ENCODE assay signal across 1 cellular context in the genomic region with DNA sequence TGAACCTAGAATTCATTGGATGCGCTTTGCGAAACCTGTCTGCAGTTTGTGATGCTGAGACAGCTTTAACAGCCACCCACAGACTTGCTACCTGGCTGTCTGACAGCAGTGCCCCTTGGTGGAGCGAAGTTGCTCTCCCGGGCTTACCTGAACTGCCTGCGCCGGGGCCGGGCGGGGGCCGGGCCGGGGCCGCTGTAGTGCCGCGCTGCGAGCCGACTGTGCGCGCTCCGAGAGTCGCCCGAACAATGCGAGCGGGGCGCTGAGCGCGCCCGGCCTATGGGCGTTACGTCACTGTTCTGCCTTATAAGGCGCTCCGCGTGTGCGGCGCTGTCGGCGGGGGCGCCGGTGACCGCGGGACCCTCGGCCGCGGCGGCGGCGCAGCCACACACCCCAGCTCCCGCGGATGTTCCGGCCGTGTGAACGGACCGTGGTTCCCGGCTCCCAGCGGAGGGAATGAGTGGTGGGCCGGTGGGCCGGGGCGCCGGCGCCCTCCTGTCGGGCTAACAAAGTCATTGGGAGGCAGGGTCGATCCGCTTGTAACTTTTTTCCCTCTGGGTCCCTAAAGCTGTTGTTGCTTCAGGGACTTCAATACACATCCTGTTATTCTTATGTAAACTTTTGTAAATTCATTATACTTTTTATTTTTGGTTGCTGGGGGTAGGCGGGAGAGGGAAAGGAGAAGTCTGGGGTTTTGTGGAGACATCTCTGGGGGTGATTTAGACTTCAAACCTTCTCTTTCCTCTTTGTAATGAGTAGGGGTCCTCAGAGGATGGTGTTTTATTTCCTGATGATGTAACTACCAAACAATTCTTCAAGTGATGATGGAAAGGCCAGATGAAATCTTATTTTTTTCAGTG.
TF ChIP-seq lines count a peak whose summit lies in the region.

No MANE protein-coding gene starts in this region.

TF ChIP-seq in HepG2, 621 proteins besides CTCF, POLR2A, EP300 and RAD21 (continued from another document and continues in another):
- TF ChIP-seq RBM39 (IDR thresholded peaks at IDR 0.05; ENCODE audit: low read depth, low read length, poor library complexity, severe bottlenecking) (peak; percentile 83), ZNF230 (CRISPR knock-in tag; IDR thresholded peaks at IDR 0.05) (0 out of 2 replicates have a peak, but pooled peaks have one; percentile 62), CC2D1A (CRISPR knock-in tag; IDR thresholded peaks at IDR 0.05) (no peak), PITX1 (CRISPR knock-in tag; IDR thresholded peaks at IDR 0.05) (no peak), GTF3A (CRISPR knock-in tag; conservative IDR thresholded peaks at IDR 0.05) (no peak), ZNF317 (CRISPR knock-in tag; IDR thresholded peaks at IDR 0.05) (no peak; the same call in 1 of the 2 replicates), ZNF605 (CRISPR knock-in tag; IDR thresholded peaks at IDR 0.05) (no peak), CHCHD3 (CRISPR knock-in tag; IDR thresholded peaks at IDR 0.05) (0 out of 2 replicates have a peak, but pooled peaks have one; percentile 48), ZNF672 (CRISPR knock-in tag; IDR thresholded peaks at IDR 0.05) (no peak), ZMAT3 (CRISPR knock-in tag; conservative IDR thresholded peaks at IDR 0.05) (peak; percentile 80), PCBP1 (IDR thresholded peaks at IDR 0.05; ENCODE audit: borderline replicate concordance, low read depth, low read length) (no peak), ZNF552 (CRISPR knock-in tag; IDR thresholded peaks at IDR 0.05; ENCODE audit: borderline replicate concordance) (no peak), MLX (CRISPR knock-in tag; IDR thresholded peaks at IDR 0.05) (no peak), NFYB (CRISPR knock-in tag; IDR thresholded peaks at IDR 0.05) (no peak), HES4 (CRISPR knock-in tag; IDR thresholded peaks at IDR 0.05; ENCODE audit: borderline replicate concordance) (no peak), ZNF670 (CRISPR knock-in tag; IDR thresholded peaks at IDR 0.05; ENCODE audit: borderline replicate concordance) (peak; percentile 44; the same call in 1 of the 2 replicates), ZNF749 (CRISPR knock-in tag; IDR thresholded peaks at IDR 0.05; ENCODE audit: borderline replicate concordance) (peak; percentile 74; the same call in 1 of the 2 replicates), ZNF138 (CRISPR knock-in tag; IDR thresholded peaks at IDR 0.05; ENCODE audit: low read depth) (no peak; the same call in 1 of the 2 replicates), SKI (IDR thresholded peaks at IDR 0.05; ENCODE audit: partially characterized antibody) (no peak), BORCS8-MEF2B (CRISPR knock-in tag; IDR thresholded peaks at IDR 0.05) (0 out of 2 replicates have a peak, but pooled peaks have one; percentile 28), PRPF4 (IDR thresholded peaks at IDR 0.05; ENCODE audit: low read depth, low read length, poor library complexity, severe bottlenecking) (no peak), AHDC1 (CRISPR knock-in tag; IDR thresholded peaks at IDR 0.05; ENCODE audit: borderline replicate concordance) (peak; percentile 8; the same call in 1 of the 2 replicates), PRDM15 (CRISPR knock-in tag; IDR thresholded peaks at IDR 0.05) (0 out of 2 replicates have a peak, but pooled peaks have one; percentile 51), ZBTB7A (CRISPR knock-in tag; IDR thresholded peaks at IDR 0.05) (peak; percentile 98), SRY (CRISPR knock-in tag; IDR thresholded peaks at IDR 0.05) (peak; percentile 96), KDM4B (CRISPR knock-in tag; IDR thresholded peaks at IDR 0.05) (no peak; the same call in 1 of the 2 replicates), ZNF282 (IDR thresholded peaks at IDR 0.05; ENCODE audit: partially characterized antibody) (no peak), MATR3 (CRISPR knock-in tag; IDR thresholded peaks at IDR 0.05) (no peak)
- TF ChIP-seq, protein P1, sequence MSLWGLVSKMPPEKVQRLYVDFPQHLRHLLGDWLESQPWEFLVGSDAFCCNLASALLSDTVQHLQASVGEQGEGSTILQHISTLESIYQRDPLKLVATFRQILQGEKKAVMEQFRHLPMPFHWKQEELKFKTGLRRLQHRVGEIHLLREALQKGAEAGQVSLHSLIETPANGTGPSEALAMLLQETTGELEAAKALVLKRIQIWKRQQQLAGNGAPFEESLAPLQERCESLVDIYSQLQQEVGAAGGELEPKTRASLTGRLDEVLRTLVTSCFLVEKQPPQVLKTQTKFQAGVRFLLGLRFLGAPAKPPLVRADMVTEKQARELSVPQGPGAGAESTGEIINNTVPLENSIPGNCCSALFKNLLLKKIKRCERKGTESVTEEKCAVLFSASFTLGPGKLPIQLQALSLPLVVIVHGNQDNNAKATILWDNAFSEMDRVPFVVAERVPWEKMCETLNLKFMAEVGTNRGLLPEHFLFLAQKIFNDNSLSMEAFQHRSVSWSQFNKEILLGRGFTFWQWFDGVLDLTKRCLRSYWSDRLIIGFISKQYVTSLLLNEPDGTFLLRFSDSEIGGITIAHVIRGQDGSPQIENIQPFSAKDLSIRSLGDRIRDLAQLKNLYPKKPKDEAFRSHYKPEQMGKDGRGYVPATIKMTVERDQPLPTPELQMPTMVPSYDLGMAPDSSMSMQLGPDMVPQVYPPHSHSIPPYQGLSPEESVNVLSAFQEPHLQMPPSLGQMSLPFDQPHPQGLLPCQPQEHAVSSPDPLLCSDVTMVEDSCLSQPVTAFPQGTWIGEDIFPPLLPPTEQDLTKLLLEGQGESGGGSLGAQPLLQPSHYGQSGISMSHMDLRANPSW (CRISPR knock-in tag; IDR thresholded peaks at IDR 0.05; ENCODE audit: borderline replicate concordance): no peak
- TF ChIP-seq, protein P2, sequence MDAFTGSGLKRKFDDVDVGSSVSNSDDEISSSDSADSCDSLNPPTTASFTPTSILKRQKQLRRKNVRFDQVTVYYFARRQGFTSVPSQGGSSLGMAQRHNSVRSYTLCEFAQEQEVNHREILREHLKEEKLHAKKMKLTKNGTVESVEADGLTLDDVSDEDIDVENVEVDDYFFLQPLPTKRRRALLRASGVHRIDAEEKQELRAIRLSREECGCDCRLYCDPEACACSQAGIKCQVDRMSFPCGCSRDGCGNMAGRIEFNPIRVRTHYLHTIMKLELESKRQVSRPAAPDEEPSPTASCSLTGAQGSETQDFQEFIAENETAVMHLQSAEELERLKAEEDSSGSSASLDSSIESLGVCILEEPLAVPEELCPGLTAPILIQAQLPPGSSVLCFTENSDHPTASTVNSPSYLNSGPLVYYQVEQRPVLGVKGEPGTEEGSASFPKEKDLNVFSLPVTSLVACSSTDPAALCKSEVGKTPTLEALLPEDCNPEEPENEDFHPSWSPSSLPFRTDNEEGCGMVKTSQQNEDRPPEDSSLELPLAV (CRISPR knock-in tag; conservative IDR thresholded peaks at IDR 0.05; ENCODE audit: low read depth): no peak
- TF ChIP-seq, protein P3, sequence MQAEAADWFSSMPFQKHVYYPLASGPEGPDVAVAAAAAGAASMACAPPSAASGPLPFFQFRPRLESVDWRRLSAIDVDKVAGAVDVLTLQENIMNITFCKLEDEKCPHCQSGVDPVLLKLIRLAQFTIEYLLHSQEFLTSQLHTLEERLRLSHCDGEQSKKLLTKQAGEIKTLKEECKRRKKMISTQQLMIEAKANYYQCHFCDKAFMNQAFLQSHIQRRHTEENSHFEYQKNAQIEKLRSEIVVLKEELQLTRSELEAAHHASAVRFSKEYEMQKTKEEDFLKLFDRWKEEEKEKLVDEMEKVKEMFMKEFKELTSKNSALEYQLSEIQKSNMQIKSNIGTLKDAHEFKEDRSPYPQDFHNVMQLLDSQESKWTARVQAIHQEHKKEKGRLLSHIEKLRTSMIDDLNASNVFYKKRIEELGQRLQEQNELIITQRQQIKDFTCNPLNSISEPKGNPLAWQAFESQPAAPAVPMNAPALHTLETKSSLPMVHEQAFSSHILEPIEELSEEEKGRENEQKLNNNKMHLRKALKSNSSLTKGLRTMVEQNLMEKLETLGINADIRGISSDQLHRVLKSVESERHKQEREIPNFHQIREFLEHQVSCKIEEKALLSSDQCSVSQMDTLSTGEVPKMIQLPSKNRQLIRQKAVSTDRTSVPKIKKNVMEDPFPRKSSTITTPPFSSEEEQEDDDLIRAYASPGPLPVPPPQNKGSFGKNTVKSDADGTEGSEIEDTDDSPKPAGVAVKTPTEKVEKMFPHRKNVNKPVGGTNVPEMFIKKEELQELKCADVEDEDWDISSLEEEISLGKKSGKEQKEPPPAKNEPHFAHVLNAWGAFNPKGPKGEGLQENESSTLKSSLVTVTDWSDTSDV (CRISPR knock-in tag; IDR thresholded peaks at IDR 0.05): peak; percentile 48; the same call in 1 of the 2 replicates
- TF ChIP-seq, protein P4, sequence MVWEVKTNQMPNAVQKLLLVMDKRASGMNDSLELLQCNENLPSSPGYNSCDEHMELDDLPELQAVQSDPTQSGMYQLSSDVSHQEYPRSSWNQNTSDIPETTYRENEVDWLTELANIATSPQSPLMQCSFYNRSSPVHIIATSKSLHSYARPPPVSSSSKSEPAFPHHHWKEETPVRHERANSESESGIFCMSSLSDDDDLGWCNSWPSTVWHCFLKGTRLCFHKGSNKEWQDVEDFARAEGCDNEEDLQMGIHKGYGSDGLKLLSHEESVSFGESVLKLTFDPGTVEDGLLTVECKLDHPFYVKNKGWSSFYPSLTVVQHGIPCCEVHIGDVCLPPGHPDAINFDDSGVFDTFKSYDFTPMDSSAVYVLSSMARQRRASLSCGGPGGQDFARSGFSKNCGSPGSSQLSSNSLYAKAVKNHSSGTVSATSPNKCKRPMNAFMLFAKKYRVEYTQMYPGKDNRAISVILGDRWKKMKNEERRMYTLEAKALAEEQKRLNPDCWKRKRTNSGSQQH (CRISPR knock-in tag; IDR thresholded peaks at IDR 0.05; ENCODE audit: low read depth): peak; percentile 70; the same call in 1 of the 2 replicates
- TF ChIP-seq, protein P5, sequence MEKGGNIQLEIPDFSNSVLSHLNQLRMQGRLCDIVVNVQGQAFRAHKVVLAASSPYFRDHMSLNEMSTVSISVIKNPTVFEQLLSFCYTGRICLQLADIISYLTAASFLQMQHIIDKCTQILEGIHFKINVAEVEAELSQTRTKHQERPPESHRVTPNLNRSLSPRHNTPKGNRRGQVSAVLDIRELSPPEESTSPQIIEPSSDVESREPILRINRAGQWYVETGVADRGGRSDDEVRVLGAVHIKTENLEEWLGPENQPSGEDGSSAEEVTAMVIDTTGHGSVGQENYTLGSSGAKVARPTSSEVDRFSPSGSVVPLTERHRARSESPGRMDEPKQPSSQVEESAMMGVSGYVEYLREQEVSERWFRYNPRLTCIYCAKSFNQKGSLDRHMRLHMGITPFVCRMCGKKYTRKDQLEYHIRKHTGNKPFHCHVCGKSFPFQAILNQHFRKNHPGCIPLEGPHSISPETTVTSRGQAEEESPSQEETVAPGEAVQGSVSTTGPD (CRISPR knock-in tag; IDR thresholded peaks at IDR 0.05): peak; percentile 9; the same call in 1 of the 2 replicates
